Comparison of ENCODE assay signal across 8 cellular contexts in the genomic region with DNA sequence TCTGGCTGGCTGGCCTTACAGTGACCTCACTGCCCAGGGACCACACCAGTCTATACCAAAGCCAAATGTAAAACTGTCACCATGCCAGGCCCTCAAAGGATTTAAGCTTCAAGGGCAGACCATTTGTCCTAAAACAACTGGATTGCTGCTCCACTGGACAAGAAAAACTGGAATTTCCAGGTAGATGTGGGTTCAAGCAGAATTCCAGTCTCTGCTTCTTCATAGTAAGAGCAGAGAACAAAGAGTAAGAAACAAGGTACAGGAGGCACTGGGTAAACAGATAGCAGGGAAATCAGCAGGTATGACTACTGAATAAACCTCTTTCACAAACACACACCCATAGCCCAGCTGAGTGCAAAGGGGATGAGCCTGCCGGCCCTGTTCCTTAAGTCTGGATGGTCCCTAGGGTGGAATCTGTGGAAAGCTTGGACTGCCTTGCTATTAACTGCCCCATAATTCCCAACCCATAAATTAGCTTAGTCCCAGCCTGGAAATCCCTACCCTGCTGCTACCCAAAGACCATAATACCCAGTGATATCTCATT. TPM values are rescaled to one million over a fixed set of nuclear protein-coding genes. Genes with fewer than 3 reads are reported as not detected.
DNase-seq lines count a peak whose midpoint lies in the region; ATAC-seq and TF ChIP-seq lines count a peak whose summit lies in the region.

No MANE protein-coding gene starts in this region.

- DNase-seq in DMS79 treated with DMSO at 0.1 percent for 48 hours (lab: John Stamatoyannopoulos, UW) (peak; percentile 87), NCI-H748 (lab: John Stamatoyannopoulos, UW; ENCODE audit: unreplicated experiment) (peak; percentile 82), epithelial cell of proximal tubule (ENCODE audit: low read depth) (no peak), renal cortical epithelial cell (ENCODE audit: low read depth) (peak; percentile 69), cerebellum (ENCODE audit: low spot score) (no peak)
- DNase-seq in activated CD4-positive, CD25-positive, alpha-beta regulatory T cell treated with anti-CD3 and anti-CD28 coated beads, Interleukin-2, amount 50 U/mL, for 72 hours: no peak

- no peak for TF ChIP-seq CTCF in epithelial cell of proximal tubule (conservative IDR thresholded peaks at IDR 0.05; ENCODE audit: low read depth, low read length)

- H3K4me3 ChIP-seq in epithelial cell of proximal tubule (ENCODE audit: low read depth, low read length): peak overlapping the region; percentile 30

- ATAC-seq in GM21723 (IDR thresholded peaks at IDR 0.05; ENCODE audit: unreplicated experiment) (no peak), GM21528 (IDR thresholded peaks at IDR 0.05; ENCODE audit: low FRiP score, unreplicated experiment) (no peak)

RNA-seq across cellular contexts. Expression of a gene that starts 5.5 kb away (rescaled TPM):
- total RNA-seq in epithelial cell of proximal tubule: 44.5 and 60.7 TPM in 2 replicates
- 37.7 and 113 TPM in 2 replicates for total RNA-seq in renal cortical epithelial cell
- 2.8 TPM for total RNA-seq in cerebellum

Comparison
In these comparisons a context has a peak if more than half of its experiments do, and no peak if none do; other contexts are left out.
1. DNase-seq: peak in DMS79 treated with DMSO at 0.1 percent for 48 hours (single experiment), NCI-H748 (single experiment) and renal cortical epithelial cell (single experiment); none in epithelial cell of proximal tubule (single experiment), cerebellum (single experiment) and activated CD4-positive, CD25-positive, alpha-beta regulatory T cell treated with anti-CD3 and anti-CD28 coated beads, Interleukin-2, amount 50 U/mL, for 72 hours (single experiment).
2. RNA of a gene that starts 5.5 kb away (total RNA-seq): 37.7 to 113 TPM in renal cortical epithelial cell and 44.5 to 60.7 TPM in epithelial cell of proximal tubule; 2.8 TPM in cerebellum (single experiment); every median in the first group is over 10 times any median in the second.